2 cellular contexts compared by ENCODE assay signal in genomic region chr4:3762264-3762663, GRCh38.
TF ChIP-seq lines count a peak whose summit lies in the region.

No MANE protein-coding gene starts in this region.

TF ChIP-seq in HepG2, 621 proteins besides CTCF, POLR2A, EP300 and RAD21:
- TF ChIP-seq BCLAF1 (IDR thresholded peaks at IDR 0.05) (no peak), MNT (IDR thresholded peaks at IDR 0.05) (peak; percentile 92), MED1 (CRISPR knock-in tag; IDR thresholded peaks at IDR 0.05) (no peak), NFYB (CRISPR knock-in tag; IDR thresholded peaks at IDR 0.05) (no peak), HNRNPH1 (optimal IDR thresholded peaks at IDR 0.05; ENCODE audit: low read depth, low read length) (no peak)

TF ChIP-seq in H1, 55 proteins besides CTCF, POLR2A, EP300 and RAD21:
- TF ChIP-seq HDAC6 (IDR thresholded peaks at IDR 0.05; ENCODE audit: low read depth, low read length) (no peak), CTBP2 (IDR thresholded peaks at IDR 0.05; ENCODE audit: borderline replicate concordance, insufficient read depth, insufficient read length, low read length) (no peak), SUZ12 (IDR thresholded peaks at IDR 0.05; ENCODE audit: low read length) (no peak), YY1 (IDR thresholded peaks at IDR 0.05; ENCODE audit: low read depth, low read length) (no peak), SP2 (IDR thresholded peaks at IDR 0.05; ENCODE audit: low read length) (no peak), ATF3 (IDR thresholded peaks at IDR 0.05; ENCODE audit: insufficient read depth, low read depth, low read length) (no peak), CHD1 (IDR thresholded peaks at IDR 0.05; ENCODE audit: low read depth, low read length) (no peak), USF2 (IDR thresholded peaks at IDR 0.05; ENCODE audit: low read length) (no peak), ASH2L (IDR thresholded peaks at IDR 0.05; ENCODE audit: low read length) (no peak), CHD7 (IDR thresholded peaks at IDR 0.05; ENCODE audit: insufficient replicate concordance, low read length) (no peak), SIX5 (IDR thresholded peaks at IDR 0.05; ENCODE audit: low read depth, low read length) (no peak)
